In genomic region chr14:23478109-23478698, GRCh38 we compare ENCODE assay signal across 1 cellular context.
A peak's percentile ranks its signal among the peaks of the same experiment; 100 is the strongest.
TF ChIP-seq lines count a peak whose summit lies in the region.

No MANE protein-coding gene starts in this region.

TF ChIP-seq in HepG2, 621 proteins besides CTCF, POLR2A, EP300 and RAD21 (continued from another document):
- no peak for TF ChIP-seq FOXP4 (CRISPR knock-in tag; IDR thresholded peaks at IDR 0.05)
- peak; percentile 85 for TF ChIP-seq MIXL1 (CRISPR knock-in tag; IDR thresholded peaks at IDR 0.05)
- no peak for TF ChIP-seq PHF8 (CRISPR knock-in tag; IDR thresholded peaks at IDR 0.05)
- no peak for TF ChIP-seq ZNF160 (CRISPR knock-in tag; IDR thresholded peaks at IDR 0.05)
- TF ChIP-seq ELF3 (CRISPR knock-in tag; IDR thresholded peaks at IDR 0.05) = peak; percentile 63
- TF ChIP-seq ARNT (IDR thresholded peaks at IDR 0.05) = no peak
- no peak for TF ChIP-seq PBX2 (CRISPR knock-in tag; IDR thresholded peaks at IDR 0.05)
- peak; percentile 43; the same call in 1 of the 2 replicates for TF ChIP-seq SMARCC2 (IDR thresholded peaks at IDR 0.05)
- no peak for TF ChIP-seq NPAS2 (CRISPR knock-in tag; IDR thresholded peaks at IDR 0.05; ENCODE audit: borderline replicate concordance)
- no peak for TF ChIP-seq SCMH1 (CRISPR knock-in tag; IDR thresholded peaks at IDR 0.05; ENCODE audit: borderline replicate concordance)
- TF ChIP-seq ZBTB26 (CRISPR knock-in tag; IDR thresholded peaks at IDR 0.05; ENCODE audit: borderline replicate concordance) = no peak
- 0 out of 2 replicates have a peak, but pooled peaks have one; percentile 65 for TF ChIP-seq NFKBIZ (CRISPR knock-in tag; IDR thresholded peaks at IDR 0.05)
- TF ChIP-seq TSC22D2 (CRISPR knock-in tag; IDR thresholded peaks at IDR 0.05; ENCODE audit: borderline replicate concordance) = peak; percentile 64; the same call in 1 of the 2 replicates
- TF ChIP-seq ZNF784 (CRISPR knock-in tag; IDR thresholded peaks at IDR 0.05; ENCODE audit: borderline replicate concordance) = 0 out of 2 replicates have a peak, but pooled peaks have one; percentile 45
- peak; percentile 65; the same call in 1 of the 2 replicates for TF ChIP-seq KAT8 (CRISPR knock-in tag; IDR thresholded peaks at IDR 0.05)
- TF ChIP-seq ATAD3A (CRISPR knock-in tag; IDR thresholded peaks at IDR 0.05) = no peak
- peak; percentile 55; the same call in 1 of the 2 replicates for TF ChIP-seq HMGXB3 (CRISPR knock-in tag; IDR thresholded peaks at IDR 0.05; ENCODE audit: borderline replicate concordance)
- TF ChIP-seq ZNF143 (CRISPR knock-in tag; IDR thresholded peaks at IDR 0.05) = no peak
- TF ChIP-seq ZNF780A (CRISPR knock-in tag; IDR thresholded peaks at IDR 0.05) = no peak
- TF ChIP-seq GFI1 (CRISPR knock-in tag; IDR thresholded peaks at IDR 0.05; ENCODE audit: borderline replicate concordance) = 0 out of 2 replicates have a peak, but pooled peaks have one; percentile 20
- peak; percentile 53 for TF ChIP-seq TBL1XR1 (IDR thresholded peaks at IDR 0.05; ENCODE audit: borderline replicate concordance, low read length, partially characterized antibody)
- peak; percentile 96 for TF ChIP-seq SMC3 (IDR thresholded peaks at IDR 0.05; ENCODE audit: low read length)
- TF ChIP-seq ZNF264 (CRISPR knock-in tag; IDR thresholded peaks at IDR 0.05) = no peak
- no peak for TF ChIP-seq LBX2 (CRISPR knock-in tag; IDR thresholded peaks at IDR 0.05; ENCODE audit: borderline replicate concordance)
